Comparison of ENCODE assay signal across 1 cellular context in the genomic region with DNA sequence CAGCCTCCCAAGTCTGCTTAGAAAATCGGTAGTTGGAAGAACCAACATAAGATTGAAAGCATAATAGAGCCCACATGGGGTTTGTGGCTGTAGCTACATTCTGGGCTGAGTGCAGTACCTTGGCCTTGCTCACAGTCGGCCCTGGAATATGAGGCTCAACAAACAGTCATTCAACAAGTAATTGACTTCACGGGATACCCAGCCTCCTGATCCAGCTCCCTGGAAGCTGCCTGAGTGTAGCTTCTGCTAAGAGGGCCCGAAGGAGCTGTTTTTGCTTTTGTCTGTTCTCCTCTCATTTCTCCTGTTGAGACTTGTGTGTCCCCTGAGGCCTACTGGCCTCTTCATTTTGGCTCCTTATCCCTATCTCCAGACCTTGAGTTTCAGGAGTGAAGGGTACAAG.
TF ChIP-seq lines count a peak whose summit lies in the region.

No MANE protein-coding gene starts in this region.

TF ChIP-seq in GM23338, 12 proteins besides CTCF, POLR2A, EP300 and RAD21 (continued from another document):
- TF ChIP-seq, protein P1, sequence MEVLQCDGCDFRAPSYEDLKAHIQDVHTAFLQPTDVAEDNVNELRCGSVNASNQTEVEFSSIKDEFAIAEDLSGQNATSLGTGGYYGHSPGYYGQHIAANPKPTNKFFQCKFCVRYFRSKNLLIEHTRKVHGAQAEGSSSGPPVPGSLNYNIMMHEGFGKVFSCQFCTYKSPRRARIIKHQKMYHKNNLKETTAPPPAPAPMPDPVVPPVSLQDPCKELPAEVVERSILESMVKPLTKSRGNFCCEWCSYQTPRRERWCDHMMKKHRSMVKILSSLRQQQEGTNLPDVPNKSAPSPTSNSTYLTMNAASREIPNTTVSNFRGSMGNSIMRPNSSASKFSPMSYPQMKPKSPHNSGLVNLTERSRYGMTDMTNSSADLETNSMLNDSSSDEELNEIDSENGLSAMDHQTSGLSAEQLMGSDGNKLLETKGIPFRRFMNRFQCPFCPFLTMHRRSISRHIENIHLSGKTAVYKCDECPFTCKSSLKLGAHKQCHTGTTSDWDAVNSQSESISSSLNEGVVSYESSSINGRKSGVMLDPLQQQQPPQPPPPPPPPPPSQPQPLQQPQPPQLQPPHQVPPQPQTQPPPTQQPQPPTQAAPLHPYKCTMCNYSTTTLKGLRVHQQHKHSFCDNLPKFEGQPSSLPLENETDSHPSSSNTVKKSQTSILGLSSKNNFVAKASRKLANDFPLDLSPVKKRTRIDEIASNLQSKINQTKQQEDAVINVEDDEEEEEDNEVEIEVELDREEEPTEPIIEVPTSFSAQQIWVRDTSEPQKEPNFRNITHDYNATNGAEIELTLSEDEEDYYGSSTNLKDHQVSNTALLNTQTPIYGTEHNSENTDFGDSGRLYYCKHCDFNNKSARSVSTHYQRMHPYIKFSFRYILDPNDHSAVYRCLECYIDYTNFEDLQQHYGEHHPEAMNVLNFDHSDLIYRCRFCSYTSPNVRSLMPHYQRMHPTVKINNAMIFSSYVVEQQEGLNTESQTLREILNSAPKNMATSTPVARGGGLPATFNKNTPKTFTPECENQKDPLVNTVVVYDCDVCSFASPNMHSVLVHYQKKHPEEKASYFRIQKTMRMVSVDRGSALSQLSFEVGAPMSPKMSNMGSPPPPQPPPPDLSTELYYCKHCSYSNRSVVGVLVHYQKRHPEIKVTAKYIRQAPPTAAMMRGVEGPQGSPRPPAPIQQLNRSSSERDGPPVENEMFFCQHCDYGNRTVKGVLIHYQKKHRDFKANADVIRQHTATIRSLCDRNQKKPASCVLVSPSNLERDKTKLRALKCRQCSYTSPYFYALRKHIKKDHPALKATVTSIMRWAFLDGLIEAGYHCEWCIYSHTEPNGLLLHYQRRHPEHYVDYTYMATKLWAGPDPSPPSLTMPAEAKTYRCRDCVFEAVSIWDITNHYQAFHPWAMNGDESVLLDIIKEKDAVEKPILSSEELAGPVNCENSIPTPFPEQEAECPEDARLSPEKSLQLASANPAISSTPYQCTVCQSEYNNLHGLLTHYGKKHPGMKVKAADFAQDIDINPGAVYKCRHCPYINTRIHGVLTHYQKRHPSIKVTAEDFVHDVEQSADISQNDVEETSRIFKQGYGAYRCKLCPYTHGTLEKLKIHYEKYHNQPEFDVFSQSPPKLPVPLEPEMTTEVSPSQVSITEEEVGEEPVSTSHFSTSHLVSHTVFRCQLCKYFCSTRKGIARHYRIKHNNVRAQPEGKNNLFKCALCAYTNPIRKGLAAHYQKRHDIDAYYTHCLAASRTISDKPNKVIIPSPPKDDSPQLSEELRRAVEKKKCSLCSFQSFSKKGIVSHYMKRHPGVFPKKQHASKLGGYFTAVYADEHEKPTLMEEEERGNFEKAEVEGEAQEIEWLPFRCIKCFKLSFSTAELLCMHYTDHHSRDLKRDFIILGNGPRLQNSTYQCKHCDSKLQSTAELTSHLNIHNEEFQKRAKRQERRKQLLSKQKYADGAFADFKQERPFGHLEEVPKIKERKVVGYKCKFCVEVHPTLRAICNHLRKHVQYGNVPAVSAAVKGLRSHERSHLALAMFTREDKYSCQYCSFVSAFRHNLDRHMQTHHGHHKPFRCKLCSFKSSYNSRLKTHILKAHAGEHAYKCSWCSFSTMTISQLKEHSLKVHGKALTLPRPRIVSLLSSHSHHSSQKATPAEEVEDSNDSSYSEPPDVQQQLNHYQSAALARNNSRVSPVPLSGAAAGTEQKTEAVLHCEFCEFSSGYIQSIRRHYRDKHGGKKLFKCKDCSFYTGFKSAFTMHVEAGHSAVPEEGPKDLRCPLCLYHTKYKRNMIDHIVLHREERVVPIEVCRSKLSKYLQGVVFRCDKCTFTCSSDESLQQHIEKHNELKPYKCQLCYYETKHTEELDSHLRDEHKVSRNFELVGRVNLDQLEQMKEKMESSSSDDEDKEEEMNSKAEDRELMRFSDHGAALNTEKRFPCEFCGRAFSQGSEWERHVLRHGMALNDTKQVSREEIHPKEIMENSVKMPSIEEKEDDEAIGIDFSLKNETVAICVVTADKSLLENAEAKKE (CRISPR knock-in tag; IDR thresholded peaks at IDR 0.05), result no peak
- TF ChIP-seq ZNF114 (CRISPR knock-in tag; IDR thresholded peaks at IDR 0.05) (no peak), JUNB (IDR thresholded peaks at IDR 0.05; ENCODE audit: unreplicated experiment) (no peak), STAT1 (IDR thresholded peaks at IDR 0.05; ENCODE audit: unreplicated experiment) (no peak), NANOG (IDR thresholded peaks at IDR 0.05; ENCODE audit: borderline replicate concordance) (no peak), CREB1 (CRISPR knock-in tag; IDR thresholded peaks at IDR 0.05; ENCODE audit: low read depth) (no peak)
- TF ChIP-seq, protein P2, sequence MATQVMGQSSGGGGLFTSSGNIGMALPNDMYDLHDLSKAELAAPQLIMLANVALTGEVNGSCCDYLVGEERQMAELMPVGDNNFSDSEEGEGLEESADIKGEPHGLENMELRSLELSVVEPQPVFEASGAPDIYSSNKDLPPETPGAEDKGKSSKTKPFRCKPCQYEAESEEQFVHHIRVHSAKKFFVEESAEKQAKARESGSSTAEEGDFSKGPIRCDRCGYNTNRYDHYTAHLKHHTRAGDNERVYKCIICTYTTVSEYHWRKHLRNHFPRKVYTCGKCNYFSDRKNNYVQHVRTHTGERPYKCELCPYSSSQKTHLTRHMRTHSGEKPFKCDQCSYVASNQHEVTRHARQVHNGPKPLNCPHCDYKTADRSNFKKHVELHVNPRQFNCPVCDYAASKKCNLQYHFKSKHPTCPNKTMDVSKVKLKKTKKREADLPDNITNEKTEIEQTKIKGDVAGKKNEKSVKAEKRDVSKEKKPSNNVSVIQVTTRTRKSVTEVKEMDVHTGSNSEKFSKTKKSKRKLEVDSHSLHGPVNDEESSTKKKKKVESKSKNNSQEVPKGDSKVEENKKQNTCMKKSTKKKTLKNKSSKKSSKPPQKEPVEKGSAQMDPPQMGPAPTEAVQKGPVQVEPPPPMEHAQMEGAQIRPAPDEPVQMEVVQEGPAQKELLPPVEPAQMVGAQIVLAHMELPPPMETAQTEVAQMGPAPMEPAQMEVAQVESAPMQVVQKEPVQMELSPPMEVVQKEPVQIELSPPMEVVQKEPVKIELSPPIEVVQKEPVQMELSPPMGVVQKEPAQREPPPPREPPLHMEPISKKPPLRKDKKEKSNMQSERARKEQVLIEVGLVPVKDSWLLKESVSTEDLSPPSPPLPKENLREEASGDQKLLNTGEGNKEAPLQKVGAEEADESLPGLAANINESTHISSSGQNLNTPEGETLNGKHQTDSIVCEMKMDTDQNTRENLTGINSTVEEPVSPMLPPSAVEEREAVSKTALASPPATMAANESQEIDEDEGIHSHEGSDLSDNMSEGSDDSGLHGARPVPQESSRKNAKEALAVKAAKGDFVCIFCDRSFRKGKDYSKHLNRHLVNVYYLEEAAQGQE (IDR thresholded peaks at IDR 0.05; ENCODE audit: unreplicated experiment), result no peak
